14 cellular contexts compared by ENCODE assay signal in genomic region chr7:55100962-55101327, GRCh38.
DNase-seq lines count a peak whose midpoint lies in the region; ATAC-seq, FAIRE-seq and TF ChIP-seq lines count a peak whose summit lies in the region.
"Had no signal": no experiment of that assay in that cellular context is flagged by ENCODE, and none has a peak within 500 bp of the region (broad histone marks: within the 10 kb centered on the region; RNA-seq: fewer than 3 reads in every experiment).

No MANE protein-coding gene starts in this region.

- H3K27ac Mint-ChIP-seq in brain = peak overlapping the region; percentile 64 to 88 (median 80)
- H3K27ac Mint-ChIP-seq in T-helper 2 cell treated with Interferon-gamma antibody and Interleukin-4, amounts not matched to agents 5 μg/mL and 100 μg/mL, for 36 hours = no peak overlapping the region
- H3K27ac Mint-ChIP-seq: activated B cell treated with CpG ODN at 0.5 μM for 24 hours had no signal

- H3K4me3 Mint-ChIP-seq in brain = no peak overlapping the region
- H3K4me3 Mint-ChIP-seq in T-helper 2 cell treated with Interferon-gamma antibody and Interleukin-4, amounts not matched to agents 5 μg/mL and 100 μg/mL, for 36 hours = no peak overlapping the region
- H3K4me3 Mint-ChIP-seq: activated B cell treated with CpG ODN at 0.5 μM for 24 hours had no signal

- H3K4me1 Mint-ChIP-seq in brain = peaks cover 83% of the 10 kb centered on the region
- no peaks in the 10 kb centered on the region for H3K4me1 Mint-ChIP-seq in T-helper 2 cell treated with Interferon-gamma antibody and Interleukin-4, amounts not matched to agents 5 μg/mL and 100 μg/mL, for 36 hours (ENCODE audit: low read depth)
- H3K4me1 Mint-ChIP-seq: activated B cell treated with CpG ODN at 0.5 μM for 24 hours had no signal

- H3K27me3 Mint-ChIP-seq in brain = peaks cover 8% of the 10 kb centered on the region
- peaks cover 17% of the 10 kb centered on the region for H3K27me3 Mint-ChIP-seq in T-helper 2 cell treated with Interferon-gamma antibody and Interleukin-4, amounts not matched to agents 5 μg/mL and 100 μg/mL, for 36 hours (ENCODE audit: low read depth)

- no peaks in the 10 kb centered on the region for H3K36me3 ChIP-seq in psoas muscle (ENCODE audit: insufficient read depth in 1 of 2, low read depth in 1 of 2)

- no peaks in the 10 kb centered on the region for H3K36me3 Mint-ChIP-seq in brain
- H3K36me3 Mint-ChIP-seq in T-helper 2 cell treated with Interferon-gamma antibody and Interleukin-4, amounts not matched to agents 5 μg/mL and 100 μg/mL, for 36 hours (ENCODE audit: low read depth) = no peaks in the 10 kb centered on the region

- FAIRE-seq in urothelium cell line (lab: Jason Lieb, UNC) = peak; percentile 67

- intact Hi-C loops in left cardiac atrium (cut with DNase I) = no loop called here
- intact Hi-C loops in psoas muscle (cut with DNase I) = no loop called here

- H3K27ac ChIP-seq in psoas muscle = peak overlapping the region; percentile 83
- H3K27ac ChIP-seq: parathyroid adenoma had no signal

- no peaks in the 10 kb centered on the region for H3K9me3 Mint-ChIP-seq in brain
- H3K9me3 Mint-ChIP-seq in T-helper 2 cell treated with Interferon-gamma antibody and Interleukin-4, amounts not matched to agents 5 μg/mL and 100 μg/mL, for 36 hours = no peaks in the 10 kb centered on the region
- H3K9me3 Mint-ChIP-seq: activated B cell treated with CpG ODN at 0.5 μM for 24 hours had no signal

- DNase-seq in left cardiac atrium (no peak), psoas muscle (peak in 1 of 2 donors; percentile 67), urothelium cell line (ENCODE audit: low spot score) (no peak), medulla oblongata (ENCODE audit: extremely low spot score) (no peak), hypothalamus (lab: John Stamatoyannopoulos, UW) (no peak)
- DNase-seq in T-helper 2 cell treated with Interferon-gamma antibody and Interleukin-4, amounts not matched to agents 5 μg/mL and 100 μg/mL, for 36 hours (ENCODE audit: low spot score) = no peak
- DNase-seq: activated B cell treated with CpG ODN at 0.5 μM for 24 hours; activated effector memory CD4-positive, alpha-beta T cell treated with anti-CD3 and anti-CD28 coated beads, Interleukin-2, amount 50 U/mL, for 16 hours; midbrain; MM.1S; NCI-H526; SW 1271 had no signal

- WGBS in psoas muscle, 3 donors = 21 to 42% (median 27%) methylated on average over 9 of the region's 9 CpGs

- peak overlapping the region; percentile 49 for H3K4me3 ChIP-seq in psoas muscle

- peaks cover 55% of the 10 kb centered on the region for H3K4me1 ChIP-seq in psoas muscle
- H3K4me1 ChIP-seq: parathyroid adenoma had no signal

- TF ChIP-seq CTCF in brain (conservative IDR thresholded peaks at IDR 0.05) (no peak), psoas muscle (IDR thresholded peaks at IDR 0.05) (no peak)

- no peaks in the 10 kb centered on the region for H3K9me3 ChIP-seq in psoas muscle

- ATAC-seq in left cardiac atrium = peak; percentile 29 to 59
- ATAC-seq in psoas muscle = peak; percentile 28 to 75 (median 56)

- no peaks in the 10 kb centered on the region for H3K27me3 ChIP-seq in psoas muscle (ENCODE audit: insufficient read depth in 3 of 3, low read length in 2 of 3)
